Comparison of ENCODE assay signal across 6 cellular contexts in the genomic region with DNA sequence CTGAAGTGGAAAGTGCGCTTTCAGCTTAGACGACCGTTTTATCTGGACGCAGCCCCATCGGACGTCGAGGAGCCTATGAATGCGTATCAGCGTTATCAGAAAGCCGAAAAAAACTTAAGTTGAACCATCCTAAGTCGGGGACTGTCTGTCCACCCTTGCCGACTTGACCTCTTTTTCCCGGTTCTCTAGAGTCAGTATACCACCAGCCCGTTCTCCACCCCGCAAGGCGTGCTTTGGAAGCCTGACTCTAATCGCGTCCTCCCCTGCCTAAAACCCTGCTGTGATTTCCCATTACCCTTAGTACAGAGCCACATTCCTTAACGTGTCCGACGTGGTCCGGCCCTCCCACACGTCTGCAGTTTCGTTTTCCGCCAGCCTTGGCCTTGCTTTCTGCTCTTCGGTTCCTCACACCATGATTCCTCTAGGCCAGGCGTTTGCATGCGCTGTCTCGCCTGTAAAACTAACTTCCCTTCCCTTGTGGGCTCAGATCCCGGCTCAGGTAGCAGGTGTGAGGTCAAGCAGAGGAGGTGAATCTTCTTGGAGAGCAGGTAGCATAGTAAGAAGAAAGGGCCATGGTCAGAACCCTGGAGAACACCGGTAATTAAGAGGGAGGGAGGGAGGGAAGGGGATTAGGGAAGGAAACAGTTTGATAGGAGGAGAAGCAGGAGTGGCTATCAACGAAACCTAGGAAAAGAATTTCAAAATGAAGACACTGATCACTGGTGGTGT. TPM values are rescaled to one million over a fixed set of nuclear protein-coding genes. Genes with fewer than 3 reads are reported as not detected.
A peak's percentile ranks its signal among the peaks of the same experiment; 100 is the strongest.
DNase-seq lines count a peak whose midpoint lies in the region; ATAC-seq and TF ChIP-seq lines count a peak whose summit lies in the region.

No MANE protein-coding gene starts in this region.

- TF ChIP-seq CTCF in GM23338 (conservative IDR thresholded peaks at IDR 0.05; ENCODE audit: low read depth in 2 of 2) (no peak), transverse colon (IDR thresholded peaks at IDR 0.05) (no peak)

- H4K20me1 ChIP-seq in GM23338 (replicated peaks; ENCODE audit: insufficient read depth) = peaks cover 3% of the 10 kb centered on the region; the same call in 1 of the 2 replicates

- intact Hi-C loops in transverse colon (cut with DNase I; ENCODE audit: low total_unique reads) = no loop called here

- peak overlapping the region; percentile 96 for H3K4me2 ChIP-seq in GM23338

- WGBS in transverse colon (ENCODE audit: low coverage in 1 of 2), 2 donors = 5 to 16% methylated on average over 6 to 32 of the region's 32 CpGs

- peaks cover 13% of the 10 kb centered on the region; the same call in 1 of the 2 replicates for H3K36me3 ChIP-seq in GM23338 (ENCODE audit: insufficient read depth)
- H3K36me3 ChIP-seq in SJSA1 = peaks cover 54% of the 10 kb centered on the region
- H3K36me3 ChIP-seq in transverse colon = peaks cover 0 to 21% (median 9%) of the 10 kb centered on the region in 4 donors

- H3K4me1 Mint-ChIP-seq in GM23338 = peaks cover 14% of the 10 kb centered on the region

- H3K36me3 Mint-ChIP-seq in GM23338 (ENCODE audit: low read depth) = peaks cover 26% of the 10 kb centered on the region

- H3K9me3 Mint-ChIP-seq in GM23338 = no peaks in the 10 kb centered on the region; the same call in 2 of the 3 replicates

- H3K9me2 ChIP-seq in GM23338 (ENCODE audit: insufficient read depth) = no peaks in the 10 kb centered on the region

- peaks cover 13% of the 10 kb centered on the region for H3K79me2 ChIP-seq in GM23338 (replicated peaks; ENCODE audit: insufficient read depth)

- peak; percentile 74 for DNase-seq in GM23338 (ENCODE audit: low spot score)
- peak in 1 of 2 experiments; percentile 24 for DNase-seq in SJSA1 (ENCODE audit: low read depth in 1 of 2, low spot score in 2 of 2)
- DNase-seq in hepatic stellate cell (ENCODE audit: low spot score) = peak; percentile 59
- DNase-seq in transverse colon = peak; percentile 27
- no peak for DNase-seq in H4 (ENCODE audit: low spot score)
- DNase-seq in stimulated activated CD4-positive, alpha-beta T cell treated with anti-CD3 and anti-CD28 coated beads, Interleukin-4, amount 100 ng/mL, for 1 hour = no peak

- peak overlapping the region; percentile 94; the same call in 1 of the 2 replicates for H2AFZ ChIP-seq in GM23338

- 0 out of 2 replicates have a peak, but pooled peaks cover 4% of the 10 kb centered on the region for H3F3A ChIP-seq in GM23338 (replicated peaks; ENCODE audit: low read depth)

- H3K27ac Mint-ChIP-seq in GM23338 = peak overlapping the region; percentile 89

- H3K4me1 ChIP-seq in GM23338 (ENCODE audit: insufficient read depth) = peaks cover 6% of the 10 kb centered on the region; the same call in 1 of the 2 replicates
- peaks cover 8% of the 10 kb centered on the region for H3K4me1 ChIP-seq in SJSA1 (replicated peaks)
- H3K4me1 ChIP-seq in transverse colon = peaks cover 10 to 27% (median 16%) of the 10 kb centered on the region in 4 donors

- peak; percentile 11 for ATAC-seq in GM23338

- H3K27me3 Mint-ChIP-seq in GM23338 (ENCODE audit: insufficient read depth, low read depth, poor library complexity) = peaks cover 8% of the 10 kb centered on the region

- H3K27ac ChIP-seq in GM23338 (ENCODE audit: low read depth) (no peak overlapping the region), SJSA1 (no peak overlapping the region), transverse colon (peak overlapping the region; percentile 86 to 93 (median 89))

- peak overlapping the region; percentile 91 for H3K4me3 Mint-ChIP-seq in GM23338

- H3K27me3 ChIP-seq in GM23338 (ENCODE audit: insufficient read depth) (no peaks in the 10 kb centered on the region), SJSA1 (replicated peaks) (no peaks in the 10 kb centered on the region), transverse colon (peaks cover 3% of the 10 kb centered on the region)

- TF ChIP-seq POLR2A in transverse colon (IDR thresholded peaks at IDR 0.05) = no peak

- H3K9me3 ChIP-seq in SJSA1 (replicated peaks) (no peaks in the 10 kb centered on the region), transverse colon (no peaks in the 10 kb centered on the region)

- peak overlapping the region; percentile 95 for H3K4me3 ChIP-seq in GM23338
- peak overlapping the region; percentile 88 for H3K4me3 ChIP-seq in SJSA1
- H3K4me3 ChIP-seq in transverse colon = peak overlapping the region; percentile 72 to 89 (median 80)

- in situ Hi-C loops in transverse colon (cut with MboI; ENCODE audit: low pct_ligation_motif_present in 1 of 4, low pct_unique_long_range_greater_than_20kb in 1 of 4, low sequenced_read_pairs in 3 of 4) = loop anchor here in 1 of 4 donors (10.0 kb wide), 1 partner anchor 95 kb away; no protein-coding TSS in a partner anchor

- no peak for TF ChIP-seq EP300 in transverse colon (IDR thresholded peaks at IDR 0.05; ENCODE audit: low read depth)

TF ChIP-seq in GM23338, 12 proteins besides CTCF, POLR2A, EP300 and RAD21:
- TF ChIP-seq EZH2 (IDR thresholded peaks at IDR 0.05; ENCODE audit: low read depth, unreplicated experiment) (no peak), ZNF114 (CRISPR knock-in tag; IDR thresholded peaks at IDR 0.05) (no peak), JUNB (IDR thresholded peaks at IDR 0.05; ENCODE audit: unreplicated experiment) (no peak), CREB1 (CRISPR knock-in tag; IDR thresholded peaks at IDR 0.05; ENCODE audit: low read depth) (no peak), EZH2phosphoT487 (IDR thresholded peaks at IDR 0.05; ENCODE audit: unreplicated experiment) (no peak), ZNF331 (CRISPR knock-in tag; IDR thresholded peaks at IDR 0.05; ENCODE audit: low read depth) (no peak), POLR2AphosphoS5 (IDR thresholded peaks at IDR 0.05; ENCODE audit: low read depth) (no peak), REST (IDR thresholded peaks at IDR 0.05; ENCODE audit: unreplicated experiment) (no peak)
- TF ChIP-seq, protein P1, sequence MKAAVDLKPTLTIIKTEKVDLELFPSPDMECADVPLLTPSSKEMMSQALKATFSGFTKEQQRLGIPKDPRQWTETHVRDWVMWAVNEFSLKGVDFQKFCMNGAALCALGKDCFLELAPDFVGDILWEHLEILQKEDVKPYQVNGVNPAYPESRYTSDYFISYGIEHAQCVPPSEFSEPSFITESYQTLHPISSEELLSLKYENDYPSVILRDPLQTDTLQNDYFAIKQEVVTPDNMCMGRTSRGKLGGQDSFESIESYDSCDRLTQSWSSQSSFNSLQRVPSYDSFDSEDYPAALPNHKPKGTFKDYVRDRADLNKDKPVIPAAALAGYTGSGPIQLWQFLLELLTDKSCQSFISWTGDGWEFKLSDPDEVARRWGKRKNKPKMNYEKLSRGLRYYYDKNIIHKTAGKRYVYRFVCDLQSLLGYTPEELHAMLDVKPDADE (IDR thresholded peaks at IDR 0.05) = no peak

RNA-seq across cellular contexts. Expression of gene ADPRS, which starts 0.9 kb away (rescaled TPM):
- total RNA-seq in GM23338 (2014; rRNA removed; shearing (Covaris generic)) = 46.6 and 47.1 TPM in 2 replicates
- 21.5 and 22.6 TPM in 2 replicates for polyA plus RNA-seq in GM23338 (2016; fragmentation: Nextera tagmentation; extraction: Ambion mirVana)
- total RNA-seq in SJSA1 (2014; rRNA removed; shearing (Covaris generic)) = 48.8 and 72.0 TPM in 2 replicates
- total RNA-seq in transverse colon = 10 to 100 TPM; 18.3 to 41.8 (median 28.6) TPM
- total RNA-seq in H4 (2014; rRNA removed; shearing (Covaris generic)) = 40.8 and 50.8 TPM in 2 replicates

RNA-seq across cellular contexts. Expression of gene TEKT2, which starts 5.7 kb away (rescaled TPM):
- total RNA-seq in GM23338 (2014; rRNA removed; shearing (Covaris generic)) = 0.62 and 0.94 TPM in 2 replicates
- polyA plus RNA-seq in GM23338 (2016; fragmentation: Nextera tagmentation; extraction: Ambion mirVana) = 0.24 and 0.36 TPM in 2 replicates
- total RNA-seq in SJSA1 (2014; rRNA removed; shearing (Covaris generic)) = not detected in 2 replicates
- not detected for total RNA-seq in transverse colon
- total RNA-seq in H4 (2014; rRNA removed; shearing (Covaris generic)) = not detected in 2 replicates

RNA-seq across cellular contexts. Expression of gene COL8A2, which starts 35.5 kb away (rescaled TPM):
- 4.9 and 5.0 TPM in 2 replicates for total RNA-seq in GM23338 (2014; rRNA removed; shearing (Covaris generic))
- polyA plus RNA-seq in GM23338 (2016; fragmentation: Nextera tagmentation; extraction: Ambion mirVana) = 0.77 and 0.95 TPM in 2 replicates
- total RNA-seq in SJSA1 (2014; rRNA removed; shearing (Covaris generic)) = 1.1 and 1.2 TPM in 2 replicates
- total RNA-seq in transverse colon = 1 to 10 TPM; 1.2 to 5.4 (median 1.7) TPM
- 0.08 and 0.88 TPM in 2 replicates for total RNA-seq in H4 (2014; rRNA removed; shearing (Covaris generic))

RNA-seq across cellular contexts. Expression of gene TRAPPC3, which starts 59.7 kb away (rescaled TPM):
- 55.8 and 55.9 TPM in 2 replicates for total RNA-seq in GM23338 (2014; rRNA removed; shearing (Covaris generic))
- polyA plus RNA-seq in GM23338 (2016; fragmentation: Nextera tagmentation; extraction: Ambion mirVana) = 45.2 and 45.6 TPM in 2 replicates
- 134 and 167 TPM in 2 replicates for total RNA-seq in SJSA1 (2014; rRNA removed; shearing (Covaris generic))
- total RNA-seq in transverse colon = 100 to 1,000 TPM in 3 of 4 donors, 10 to 100 TPM in 1; 54.6 to 165 (median 105) TPM
- 105 and 110 TPM in 2 replicates for total RNA-seq in H4 (2014; rRNA removed; shearing (Covaris generic))

Comparison
In these comparisons a context has a peak if more than half of its experiments do, and no peak if none do; other contexts are left out.
1. DNase-seq: peak in GM23338 (single experiment), hepatic stellate cell (single experiment) and transverse colon (single experiment); none in H4 (single experiment) and stimulated activated CD4-positive, alpha-beta T cell treated with anti-CD3 and anti-CD28 coated beads, Interleukin-4, amount 100 ng/mL, for 1 hour (single experiment).
2. H3K27ac ChIP-seq: peak in transverse colon (4 of 4); none in GM23338 (single experiment) and SJSA1 (single experiment).
3. Peak in every context shown above with its lines, with median percentiles within 50 percentile points of each other: H3K4me3 ChIP-seq.